Comparison of ENCODE assay signal across 17 cellular contexts in genomic region chr12:12693111-12693671, GRCh38. TPM values are rescaled to one million over a fixed set of nuclear protein-coding genes. Genes with fewer than 3 reads are reported as not detected.
A peak's percentile ranks its signal among the peaks of the same experiment; 100 is the strongest.
DNase-seq lines count a peak whose midpoint lies in the region; ATAC-seq and TF ChIP-seq lines count a peak whose summit lies in the region.
"Had no signal": no experiment of that assay in that cellular context is flagged by ENCODE, and none has a peak within 500 bp of the region (broad histone marks: within the 10 kb centered on the region; RNA-seq: fewer than 3 reads in every experiment).

No MANE protein-coding gene starts in this region.

- no peaks in the 10 kb centered on the region for H3K4me1 ChIP-seq in mesenchymal stem cell (ENCODE audit: control insufficient read depth, insufficient read depth, low read depth, low read length)
- H3K4me1 ChIP-seq: breast epithelium had no signal

- H3K4me3 Mint-ChIP-seq in activated CD8-positive, alpha-beta memory T cell treated with anti-CD3 and anti-CD28 coated beads, Interleukin-2, amount 10 ng/mL, durations not matched to agents 7 days and 5 days, result no peak overlapping the region
- H3K4me3 Mint-ChIP-seq: activated CD4-positive, alpha-beta T cell treated with anti-CD3 and anti-CD28 coated beads, Interleukin-2, amount 10 ng/mL, durations not matched to agents 24 days and 14 days had no signal

- H2BK120ac ChIP-seq in mesenchymal stem cell (ENCODE audit: low read depth, low read length), result no peak overlapping the region

- no peak overlapping the region for H4K91ac ChIP-seq in mesenchymal stem cell (ENCODE audit: low read length)

- ATAC-seq in HG02759 (IDR thresholded peaks at IDR 0.05; ENCODE audit: unreplicated experiment), result peak; percentile 24
- ATAC-seq in HG02938 (IDR thresholded peaks at IDR 0.05; ENCODE audit: unreplicated experiment), result no peak
- ATAC-seq in activated CD8-positive, alpha-beta memory T cell treated with anti-CD3 and anti-CD28 coated beads, Interleukin-2, amount 10 ng/mL, durations not matched to agents 7 days and 5 days, result no peak
- no peak for ATAC-seq in HG03457 (IDR thresholded peaks at IDR 0.05; ENCODE audit: unreplicated experiment)
- ATAC-seq: left lobe of liver had no signal

- WGBS in mesenchymal stem cell, result 61% methylated on average over 3 of the region's 3 CpGs

- peaks cover 40% of the 10 kb centered on the region for H3K36me3 Mint-ChIP-seq in activated CD8-positive, alpha-beta memory T cell treated with anti-CD3 and anti-CD28 coated beads, Interleukin-2, amount 10 ng/mL, durations not matched to agents 7 days and 5 days

- H2BK5ac ChIP-seq in mesenchymal stem cell (ENCODE audit: low read depth, low read length, poor library complexity, severe bottlenecking), result no peak overlapping the region

- H2BK15ac ChIP-seq in mesenchymal stem cell (ENCODE audit: low read depth, poor library complexity, severe bottlenecking), result no peak overlapping the region

- peak overlapping the region; percentile 17 for H3K4me2 ChIP-seq in mesenchymal stem cell (ENCODE audit: low read length, poor library complexity, severe bottlenecking)

- no peak overlapping the region for H3K18ac ChIP-seq in mesenchymal stem cell (ENCODE audit: low read depth in 1 of 2, low read length in 2 of 2)

- no peak overlapping the region for H3K23ac ChIP-seq in mesenchymal stem cell (ENCODE audit: low read length in 2 of 2)

- no peak overlapping the region for H4K8ac ChIP-seq in mesenchymal stem cell (ENCODE audit: low read length)

- H3K14ac ChIP-seq in mesenchymal stem cell (ENCODE audit: low read length in 2 of 2), result no peak overlapping the region

- H2BK12ac ChIP-seq in mesenchymal stem cell (ENCODE audit: low read length in 2 of 2), result no peak overlapping the region

- H3K36me3 ChIP-seq in GM06990 (ENCODE audit: control insufficient read depth, insufficient read depth, low read length) (no peaks in the 10 kb centered on the region), mesenchymal stem cell (ENCODE audit: control insufficient read depth in 1 of 2, insufficient read depth in 2 of 2, low read depth in 1 of 2, low read length in 2 of 2) (no peaks in the 10 kb centered on the region)
- H3K36me3 ChIP-seq: breast epithelium, tibial artery had no signal

- H3K4ac ChIP-seq in mesenchymal stem cell (ENCODE audit: low read depth in 1 of 2, low read length in 2 of 2), result no peak overlapping the region

- no peak overlapping the region for H2AK5ac ChIP-seq in mesenchymal stem cell (ENCODE audit: low read length, severe bottlenecking)

- H2AFZ ChIP-seq in mesenchymal stem cell (ENCODE audit: low read depth, low read length), result no peak overlapping the region

- CTCF ChIA-PET in activated CD8-positive, alpha-beta memory T cell treated with anti-CD3 and anti-CD28 coated beads, Interleukin-2, amount 10 ng/mL, durations not matched to agents 7 days and 5 days (lab: Charles Lee), result interaction anchor here (1.1 to 1.5 kb wide), 2 partner anchors 52 to 129 kb away, joined by 5 read pairs; no protein-coding TSS in a partner anchor

- H3K27me3 Mint-ChIP-seq in activated CD8-positive, alpha-beta memory T cell treated with anti-CD3 and anti-CD28 coated beads, Interleukin-2, amount 10 ng/mL, durations not matched to agents 7 days and 5 days, result no peaks in the 10 kb centered on the region
- H3K27me3 Mint-ChIP-seq: activated CD4-positive, alpha-beta T cell treated with anti-CD3 and anti-CD28 coated beads, Interleukin-2, amount 10 ng/mL, durations not matched to agents 24 days and 14 days; progenitor cell of endocrine pancreas had no signal

- DNase-seq in GM06990 (ENCODE audit: extremely low read depth, insufficient read length) (peak; percentile 51), SK-N-DZ (ENCODE audit: low spot score) (peak; percentile 99), mesenchymal stem cell (no peak)
- no peak for DNase-seq in activated CD8-positive, alpha-beta memory T cell treated with anti-CD3 and anti-CD28 coated beads, Interleukin-2, amount 10 ng/mL, durations not matched to agents 7 days and 5 days
- DNase-seq: activated CD4-positive, alpha-beta T cell treated with anti-CD3 and anti-CD28 coated beads, Interleukin-2, amount 10 ng/mL, durations not matched to agents 24 days and 14 days; cortex of kidney; NCI-H2081; NCI-H524; SHP77; stimulated activated naive CD4-positive, alpha-beta T cell; tibial artery had no signal

- H3K79me1 ChIP-seq in mesenchymal stem cell (replicated peaks; ENCODE audit: low read length, poor library complexity, severe bottlenecking), result no peaks in the 10 kb centered on the region

- TF ChIP-seq CTCF in GM06990 (IDR thresholded peaks at IDR 0.05; ENCODE audit: insufficient read depth, low read length, poor library complexity, severe bottlenecking), result no peak

- H3K27me3 ChIP-seq in GM06990 (replicated peaks; ENCODE audit: control insufficient read depth, insufficient read depth, low read length), result no peaks in the 10 kb centered on the region
- H3K27me3 ChIP-seq in mesenchymal stem cell (ENCODE audit: control insufficient read depth in 1 of 2, insufficient read depth in 1 of 2, low read length in 2 of 2), result no peaks in the 10 kb centered on the region
- H3K27me3 ChIP-seq: breast epithelium, tibial artery had no signal

- H3K4me1 Mint-ChIP-seq in activated CD8-positive, alpha-beta memory T cell treated with anti-CD3 and anti-CD28 coated beads, Interleukin-2, amount 10 ng/mL, durations not matched to agents 7 days and 5 days, result peaks cover 61% of the 10 kb centered on the region

- no peak overlapping the region for H3K27ac ChIP-seq in mesenchymal stem cell (ENCODE audit: low read length, poor library complexity, severe bottlenecking)
- H3K27ac ChIP-seq: breast epithelium, tibial artery had no signal

- no peaks in the 10 kb centered on the region for H3K9me3 ChIP-seq in mesenchymal stem cell (ENCODE audit: control insufficient read depth, low read length)
- H3K9me3 ChIP-seq: breast epithelium, tibial artery had no signal

- no peaks in the 10 kb centered on the region for H3K9me3 Mint-ChIP-seq in activated CD8-positive, alpha-beta memory T cell treated with anti-CD3 and anti-CD28 coated beads, Interleukin-2, amount 10 ng/mL, durations not matched to agents 7 days and 5 days (ENCODE audit: low read depth)

- no peak overlapping the region for H3K9ac ChIP-seq in mesenchymal stem cell (ENCODE audit: low read length)

- H3K4me3 ChIP-seq in GM06990 (replicated peaks; ENCODE audit: low read depth, low read length), result no peak overlapping the region
- no peak overlapping the region for H3K4me3 ChIP-seq in mesenchymal stem cell (ENCODE audit: insufficient read depth in 1 of 2, low read depth in 1 of 2, low read length in 2 of 2)
- H3K4me3 ChIP-seq: breast epithelium, tibial artery had no signal

- no peak overlapping the region for H3K27ac Mint-ChIP-seq in activated CD8-positive, alpha-beta memory T cell treated with anti-CD3 and anti-CD28 coated beads, Interleukin-2, amount 10 ng/mL, durations not matched to agents 7 days and 5 days
- H3K27ac Mint-ChIP-seq: activated CD4-positive, alpha-beta T cell treated with anti-CD3 and anti-CD28 coated beads, Interleukin-2, amount 10 ng/mL, durations not matched to agents 24 days and 14 days; progenitor cell of endocrine pancreas had no signal

RNA-seq across cellular contexts. Expression of gene GPR19, which starts 2.8 kb away (rescaled TPM):
- polyA plus RNA-seq in SK-N-DZ (2014; cell fraction: cytosol; rRNA removed), result 19.7 and 20.4 TPM in 2 replicates
- 8.6 and 11.2 TPM in 2 replicates for polyA plus RNA-seq in SK-N-DZ (2014; cell fraction: nucleus; rRNA removed)
- 0.28 TPM for polyA plus RNA-seq in mesenchymal stem cell (2013, experiment 1 of 2)
- 0.22 TPM for polyA plus RNA-seq in mesenchymal stem cell (2013, experiment 2 of 2)
- total RNA-seq in activated CD8-positive, alpha-beta memory T cell treated with anti-CD3 and anti-CD28 coated beads, Interleukin-2, amount 10 ng/mL, durations not matched to agents 7 days and 5 days, result 10 to 100 TPM; 15.1 to 16.8 TPM

RNA-seq across cellular contexts. Expression of gene CDKN1B, which starts 24.0 kb away (rescaled TPM):
- 109 and 132 TPM in 2 replicates for polyA plus RNA-seq in SK-N-DZ (2014; cell fraction: cytosol; rRNA removed)
- polyA plus RNA-seq in SK-N-DZ (2014; cell fraction: nucleus; rRNA removed), result 65.7 and 67.7 TPM in 2 replicates
- polyA plus RNA-seq in mesenchymal stem cell (2013, experiment 1 of 2), result 19.0 TPM
- polyA plus RNA-seq in mesenchymal stem cell (2013, experiment 2 of 2), result 19.7 TPM
- 100 to 1,000 TPM in 1 of 2 experiments, 10 to 100 TPM in 1; 99.2 to 105 TPM for total RNA-seq in activated CD8-positive, alpha-beta memory T cell treated with anti-CD3 and anti-CD28 coated beads, Interleukin-2, amount 10 ng/mL, durations not matched to agents 7 days and 5 days

Comparison
In these comparisons a context has a peak if more than half of its experiments do, and no peak if none do; other contexts are left out.
1. DNase-seq: peak in GM06990 (single experiment) and SK-N-DZ (single experiment); none in mesenchymal stem cell (single experiment) and activated CD8-positive, alpha-beta memory T cell treated with anti-CD3 and anti-CD28 coated beads, Interleukin-2, amount 10 ng/mL, durations not matched to agents 7 days and 5 days (single experiment).